33 cellular contexts compared by ENCODE assay signal in genomic region chr3:4963669-4964589, GRCh38. TPM values are rescaled to one million over a fixed set of nuclear protein-coding genes. Genes with fewer than 3 reads are reported as not detected.
"Had no signal": no experiment of that assay in that cellular context is flagged by ENCODE, and none has a peak within 500 bp of the region (broad histone marks: within the 10 kb centered on the region; RNA-seq: fewer than 3 reads in every experiment).

No MANE protein-coding gene starts in this region.

- H3K36me3 ChIP-seq: breast epithelium, esophagus squamous epithelium, gastrocnemius medialis, pancreas, prostate gland, sigmoid colon, stomach, thyroid gland, upper lobe of left lung, WERI-Rb-1 had no signal

- H3K27ac ChIP-seq: breast epithelium, epithelial cell of prostate, esophagus squamous epithelium, gastrocnemius medialis, hepatocyte, pancreas, prostate gland, sigmoid colon, stomach, thyroid gland, upper lobe of left lung, WERI-Rb-1 had no signal

- H3K79me2 ChIP-seq: hepatocyte had no signal

- H3K4me1 ChIP-seq: breast epithelium, gastrocnemius medialis, pancreas, prostate gland, sigmoid colon had no signal

- H3K27me3 Mint-ChIP-seq: activated CD4-positive, alpha-beta memory T cell treated with anti-CD3 and anti-CD28 coated beads, Interleukin-2, amount 10 ng/mL, durations not matched to agents 7 days and 5 days; activated CD4-positive, alpha-beta T cell treated with anti-CD3 and anti-CD28 coated beads, Interleukin-2, amount 10 ng/mL, durations not matched to agents 24 days and 14 days; activated T-cell treated with anti-CD3 and anti-CD28 coated beads, Interleukin-2, amount 50 U/mL, for 24 hours; stimulated activated naive B cell treated with anti-CD40 and anti-IgM and Interleukin-4, amounts not matched to agents 10 μg/mL and 1 μg/mL and 100 μg/mL, for 72 hours had no signal

- H3K4me2 ChIP-seq: hepatocyte had no signal

- H3K27ac Mint-ChIP-seq: activated CD4-positive, alpha-beta memory T cell treated with anti-CD3 and anti-CD28 coated beads, Interleukin-2, amount 10 ng/mL, durations not matched to agents 7 days and 5 days; activated CD4-positive, alpha-beta T cell treated with anti-CD3 and anti-CD28 coated beads, Interleukin-2, amount 10 ng/mL, durations not matched to agents 24 days and 14 days; activated T-cell treated with anti-CD3 and anti-CD28 coated beads, Interleukin-2, amount 50 U/mL, for 24 hours; stimulated activated naive B cell treated with anti-CD40 and anti-IgM and Interleukin-4, amounts not matched to agents 10 μg/mL and 1 μg/mL and 100 μg/mL, for 72 hours had no signal

- FAIRE-seq: keratinocyte, pancreas had no signal

- H2AFZ ChIP-seq: hepatocyte had no signal

- DNase-seq: activated CD4-positive, alpha-beta memory T cell treated with anti-CD3 and anti-CD28 coated beads, Interleukin-2, amount 10 ng/mL, durations not matched to agents 7 days and 5 days; activated CD4-positive, alpha-beta T cell treated with anti-CD3 and anti-CD28 coated beads, Interleukin-2, amount 10 ng/mL, durations not matched to agents 24 days and 14 days; activated CD8-positive, alpha-beta memory T cell treated with anti-CD3 and anti-CD28 coated beads, Interleukin-2, amount 50 U/mL, for 48 hours; activated gamma-delta T cell; activated naive CD4-positive, alpha-beta T cell treated with anti-CD3 and anti-CD28 coated beads, Interleukin-2, amount 50 U/mL, for 16 hours; activated T-cell treated with anti-CD3 and anti-CD28 coated beads, Interleukin-2, amount 50 U/mL, for 24 hours; amygdala; central memory CD4-positive, alpha-beta T cell; dermis blood vessel endothelial cell; effector CD4-positive, alpha-beta T cell; esophagus squamous epithelium; gastrocnemius medialis; left colon; mammary epithelial cell; naive B cell; pancreas; retina; sigmoid colon; stimulated activated CD4-positive, alpha-beta T cell treated with anti-CD3 and anti-CD28 coated beads, Interleukin-15, amount 100 ng/mL, for 24 hours; stimulated activated CD4-positive, alpha-beta T cell treated with anti-CD3 and anti-CD28 coated beads, Interleukin-2, amount 100 ng/mL, for 24 hours; stimulated activated naive B cell treated with anti-CD40 and anti-IgM and Interleukin-4, amounts not matched to agents 10 μg/mL and 1 μg/mL and 100 μg/mL, for 72 hours; stomach; T-helper 9 cell; thyroid gland; upper lobe of left lung; WERI-Rb-1 had no signal

- H3K4me3 Mint-ChIP-seq: activated CD4-positive, alpha-beta memory T cell treated with anti-CD3 and anti-CD28 coated beads, Interleukin-2, amount 10 ng/mL, durations not matched to agents 7 days and 5 days; activated CD4-positive, alpha-beta T cell treated with anti-CD3 and anti-CD28 coated beads, Interleukin-2, amount 10 ng/mL, durations not matched to agents 24 days and 14 days; activated T-cell treated with anti-CD3 and anti-CD28 coated beads, Interleukin-2, amount 50 U/mL, for 24 hours; naive B cell; stimulated activated naive B cell treated with anti-CD40 and anti-IgM and Interleukin-4, amounts not matched to agents 10 μg/mL and 1 μg/mL and 100 μg/mL, for 72 hours had no signal

- H3K4me3 ChIP-seq: breast epithelium, esophagus squamous epithelium, gastrocnemius medialis, hepatocyte, pancreas, prostate gland, sigmoid colon, stomach, thyroid gland, upper lobe of left lung had no signal

- H3K27me3 ChIP-seq: breast epithelium, esophagus squamous epithelium, gastrocnemius medialis, hepatocyte, pancreas, sigmoid colon, stomach, thyroid gland, upper lobe of left lung had no signal

- ATAC-seq: activated CD4-positive, CD25-positive, alpha-beta regulatory T cell treated with anti-CD3 and anti-CD28 coated beads, Interleukin-2, amount 50 U/mL, for 24 hours; gastrocnemius medialis; left colon; pancreas; stimulated activated naive B cell treated with anti-CD40 and anti-IgM and Interleukin-4, amounts not matched to agents 10 μg/mL and 1 μg/mL and 100 μg/mL, for 72 hours had no signal

- H3K9me3 ChIP-seq: breast epithelium, esophagus squamous epithelium, gastrocnemius medialis, pancreas, prostate gland, sigmoid colon, thyroid gland had no signal

RNA-seq across cellular contexts. Expression of gene BHLHE40, which starts 15.3 kb away (rescaled TPM):
- polyA plus RNA-seq: neural cell had no signal
